ENCODE assay signal across 15 cellular contexts in genomic region chr12:45351921-45352670, GRCh38.
A peak's percentile ranks its signal among the peaks of the same experiment; 100 is the strongest.
DNase-seq lines count a peak whose midpoint lies in the region; ATAC-seq and TF ChIP-seq lines count a peak whose summit lies in the region.
"Had no signal": no experiment of that assay in that cellular context is flagged by ENCODE, and none has a peak within 500 bp of the region (broad histone marks: within the 10 kb centered on the region; RNA-seq: fewer than 3 reads in every experiment).

No MANE protein-coding gene starts in this region.

- no peak for TF ChIP-seq EP300 in stomach (IDR thresholded peaks at IDR 0.05)

- TF ChIP-seq CTCF in ascending aorta (IDR thresholded peaks at IDR 0.05) (no peak), nephron progenitor cell (IDR thresholded peaks at IDR 0.05) (no peak), stomach (IDR thresholded peaks at IDR 0.05) (no peak)

- peaks cover 72% of the 10 kb centered on the region for H3K36me3 Mint-ChIP-seq in nephron progenitor cell (ENCODE audit: low read depth)

- peak overlapping the region in 1 of 2 donors; percentile 10 for H3K4me3 ChIP-seq in ascending aorta
- H3K4me3 ChIP-seq in stomach, result no peak overlapping the region

- no peak overlapping the region for H3K4me3 Mint-ChIP-seq in nephron progenitor cell

- ATAC-seq in GM18868 (IDR thresholded peaks at IDR 0.05; ENCODE audit: unreplicated experiment) (peak; percentile 55), GM18505 (IDR thresholded peaks at IDR 0.05; ENCODE audit: unreplicated experiment) (no peak), GM21526 (IDR thresholded peaks at IDR 0.05; ENCODE audit: low FRiP score, unreplicated experiment) (no peak)
- ATAC-seq: Panc1 had no signal

- no peaks in the 10 kb centered on the region for H3K4me1 Mint-ChIP-seq in nephron progenitor cell

- H3K27ac Mint-ChIP-seq in nephron progenitor cell, result peak overlapping the region; percentile 90

- intact Hi-C loops in ascending aorta (cut with DNase I) (loop anchor here (5.0 kb wide), 1 partner anchor 85 kb away; no protein-coding TSS in a partner anchor), stomach (cut with DNase I; ENCODE audit: low total_unique reads) (no loop called here)

- H3K36me3 ChIP-seq in ascending aorta, result peaks cover 3 to 23% of the 10 kb centered on the region in 2 donors
- H3K36me3 ChIP-seq in stomach, result peaks cover 8 to 41% (median 38%) of the 10 kb centered on the region in 4 donors

- no peaks in the 10 kb centered on the region for H3K27me3 ChIP-seq in ascending aorta
- H3K27me3 ChIP-seq in stomach, result no peaks in the 10 kb centered on the region

- H3K27ac ChIP-seq in ascending aorta (peak overlapping the region; percentile 62 to 69), stomach (peak overlapping the region in 3 of 5 donors; percentile 23 to 71 (median 54))

- H3K4me1 ChIP-seq in ascending aorta (peaks cover 2 to 18% of the 10 kb centered on the region in 2 donors), stomach (peaks cover 0 to 26% (median 5%) of the 10 kb centered on the region in 4 donors)

- no peaks in the 10 kb centered on the region for H3K27me3 Mint-ChIP-seq in nephron progenitor cell (ENCODE audit: low read depth, poor library complexity)

- TF ChIP-seq POLR2A in stomach (IDR thresholded peaks at IDR 0.05), result no peak
- no peak for TF ChIP-seq POLR2A in GM18505 (IDR thresholded peaks at IDR 0.05; ENCODE audit: borderline replicate concordance, extremely low read depth, insufficient read depth, insufficient read length)

- peaks cover 3% of the 10 kb centered on the region for H3K9me3 Mint-ChIP-seq in nephron progenitor cell

- no peak for DNase-seq in ascending aorta (ENCODE audit: low spot score in 2 of 2)
- DNase-seq in nephron progenitor cell, result no peak
- DNase-seq in stomach, result no peak
- no peak for DNase-seq in stimulated activated CD4-positive, alpha-beta T cell treated with anti-CD3 and anti-CD28 coated beads, Interleukin-4, amount 100 ng/mL, for 1 hour
- no peak for DNase-seq in anterior cingulate cortex (lab: John Stamatoyannopoulos, UW)
- DNase-seq: ACHN, H7, NCI-H1048, NCI-H146, NCI-H2081, NCI-H510A had no signal

- WGBS in stomach, 5 donors, result 73 to 89% (median 82%) methylated on average over 10 of the region's 10 CpGs

- H3K9me3 ChIP-seq in ascending aorta, result no peaks in the 10 kb centered on the region
- no peaks in the 10 kb centered on the region for H3K9me3 ChIP-seq in stomach
